Comparison of ENCODE assay signal across 1 cellular context in genomic region chr6:168385858-168386735, GRCh38.
TF ChIP-seq lines count a peak whose summit lies in the region.

No MANE protein-coding gene starts in this region.

TF ChIP-seq in HepG2, 621 proteins besides CTCF, POLR2A, EP300 and RAD21:
- no peak for TF ChIP-seq KLF12 (CRISPR knock-in tag; IDR thresholded peaks at IDR 0.05; ENCODE audit: borderline replicate concordance)
- TF ChIP-seq MNT (IDR thresholded peaks at IDR 0.05), result peak; percentile 76
- no peak for TF ChIP-seq ZNF543 (CRISPR knock-in tag; IDR thresholded peaks at IDR 0.05)
- TF ChIP-seq, protein P1, sequence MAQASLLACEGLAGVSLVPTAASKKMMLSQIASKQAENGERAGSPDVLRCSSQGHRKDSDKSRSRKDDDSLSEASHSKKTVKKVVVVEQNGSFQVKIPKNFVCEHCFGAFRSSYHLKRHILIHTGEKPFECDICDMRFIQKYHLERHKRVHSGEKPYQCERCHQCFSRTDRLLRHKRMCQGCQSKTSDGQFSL (CRISPR knock-in tag; IDR thresholded peaks at IDR 0.05), result no peak
- no peak for TF ChIP-seq KDM6A (CRISPR knock-in tag; IDR thresholded peaks at IDR 0.05; ENCODE audit: low read depth)
